11 cellular contexts compared by ENCODE assay signal in the genomic region with DNA sequence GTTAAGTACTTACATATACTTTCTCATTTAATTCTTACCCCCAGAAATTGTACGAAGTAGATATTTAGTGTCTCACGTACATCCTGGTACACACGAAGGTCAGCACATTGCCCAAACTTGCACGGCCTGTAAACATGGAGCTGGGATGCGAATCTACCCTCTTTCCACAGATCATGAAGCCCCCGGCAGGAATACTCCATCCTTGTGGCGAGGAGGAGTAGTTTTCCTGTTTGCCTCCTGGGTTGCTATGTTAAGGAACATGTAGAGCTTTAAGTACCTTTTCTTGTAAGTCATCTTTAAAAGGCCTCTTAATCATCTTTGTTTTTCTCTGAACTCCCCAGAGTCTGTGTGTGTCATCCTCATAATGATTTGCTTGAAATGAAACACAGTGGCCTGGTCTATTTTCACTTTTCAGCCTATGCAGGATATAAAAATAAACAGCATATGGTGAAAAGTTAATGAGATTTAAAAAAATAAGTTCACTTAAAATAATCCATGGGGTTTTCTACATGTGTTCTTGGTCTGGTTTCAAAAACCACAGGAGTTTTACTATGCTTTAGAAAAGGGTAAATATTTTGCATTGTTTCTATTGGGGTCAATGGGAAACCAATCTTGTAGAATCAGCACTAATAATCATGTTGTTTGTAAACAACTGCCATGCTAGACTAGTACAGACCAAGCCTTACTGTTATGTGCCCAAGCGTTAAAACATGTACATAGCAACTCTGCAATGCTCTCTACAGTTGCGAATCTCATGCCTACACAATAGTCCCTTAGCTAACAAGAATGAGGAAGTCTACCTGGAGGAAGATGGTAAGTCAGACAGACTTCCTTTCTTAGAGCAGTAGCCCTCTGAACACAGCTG. TPM values are rescaled to one million over a fixed set of nuclear protein-coding genes. Genes with fewer than 3 reads are reported as not detected.
DNase-seq lines count a peak whose midpoint lies in the region; ATAC-seq and TF ChIP-seq lines count a peak whose summit lies in the region.
"Had no signal": no experiment of that assay in that cellular context is flagged by ENCODE, and none has a peak within 500 bp of the region (broad histone marks: within the 10 kb centered on the region; RNA-seq: fewer than 3 reads in every experiment).

No MANE protein-coding gene starts in this region.

- H3K9me3 ChIP-seq in right lobe of liver, result no peaks in the 10 kb centered on the region
- H3K9me3 ChIP-seq in WERI-Rb-1 (ENCODE audit: severe bottlenecking), result no peaks in the 10 kb centered on the region

- H3K27me3 Mint-ChIP-seq in WTC11 (ENCODE audit: low read depth), result no peaks in the 10 kb centered on the region; the same call in 1 of the 2 replicates
- no peaks in the 10 kb centered on the region for H3K27me3 Mint-ChIP-seq in activated CD8-positive, alpha-beta memory T cell treated with anti-CD3 and anti-CD28 coated beads, Interleukin-2, amount 10 ng/mL, durations not matched to agents 7 days and 5 days

- H3K4me3 Mint-ChIP-seq in WTC11, result no peak overlapping the region
- H3K4me3 Mint-ChIP-seq in activated CD8-positive, alpha-beta memory T cell treated with anti-CD3 and anti-CD28 coated beads, Interleukin-2, amount 10 ng/mL, durations not matched to agents 7 days and 5 days, result no peak overlapping the region

- no peaks in the 10 kb centered on the region for H3K4me1 ChIP-seq in right lobe of liver
- H3K4me1 ChIP-seq: parathyroid adenoma had no signal

- CTCF ChIA-PET in GM10248 (lab: Yijun Ruan, JAX) (interaction anchor here (0.7 to 4.2 kb wide), 7 partner anchors 11 to 202 kb away, joined by 3 to 17 read pairs (median 4); no protein-coding TSS in a partner anchor), WTC11 (lab: Charles Lee) (interaction anchor here (0.9 to 2.2 kb wide), 2 partner anchors 14 to 16 kb away, joined by 3 to 9 read pairs; no protein-coding TSS in a partner anchor)
- CTCF ChIA-PET in activated CD8-positive, alpha-beta memory T cell treated with anti-CD3 and anti-CD28 coated beads, Interleukin-2, amount 10 ng/mL, durations not matched to agents 7 days and 5 days (lab: Charles Lee), result no interaction called here

- H3K27me3 ChIP-seq in right lobe of liver (no peaks in the 10 kb centered on the region), WERI-Rb-1 (ENCODE audit: insufficient read depth, low read depth, severe bottlenecking) (no peaks in the 10 kb centered on the region)

- ATAC-seq in GM19438 (IDR thresholded peaks at IDR 0.05; ENCODE audit: low read depth, unreplicated experiment) (peak; percentile 84), HG03095 (IDR thresholded peaks at IDR 0.05; ENCODE audit: unreplicated experiment) (peak; percentile 79), WTC11 (peak; percentile 43; the same call in 1 of the 2 replicates), right lobe of liver (no peak)
- no peak for ATAC-seq in activated CD8-positive, alpha-beta memory T cell treated with anti-CD3 and anti-CD28 coated beads, Interleukin-2, amount 10 ng/mL, durations not matched to agents 7 days and 5 days

- H3K27ac ChIP-seq in right lobe of liver (no peak overlapping the region), WERI-Rb-1 (no peak overlapping the region)
- H3K27ac ChIP-seq: parathyroid adenoma had no signal

- 96% methylated on average over 6 of the region's 9 CpGs for WGBS in right lobe of liver (ENCODE audit: insufficient coverage, low coverage, low lambda C conversion rate, missing lambda C conversion rate)

- H3K9me3 Mint-ChIP-seq in WTC11, result no peaks in the 10 kb centered on the region
- H3K9me3 Mint-ChIP-seq in activated CD8-positive, alpha-beta memory T cell treated with anti-CD3 and anti-CD28 coated beads, Interleukin-2, amount 10 ng/mL, durations not matched to agents 7 days and 5 days (ENCODE audit: low read depth), result no peaks in the 10 kb centered on the region

- H3K36me3 Mint-ChIP-seq in WTC11, result no peaks in the 10 kb centered on the region
- no peaks in the 10 kb centered on the region for H3K36me3 Mint-ChIP-seq in activated CD8-positive, alpha-beta memory T cell treated with anti-CD3 and anti-CD28 coated beads, Interleukin-2, amount 10 ng/mL, durations not matched to agents 7 days and 5 days

- H3K36me3 ChIP-seq in right lobe of liver (no peaks in the 10 kb centered on the region), WERI-Rb-1 (no peaks in the 10 kb centered on the region)

- no peak overlapping the region for H3K27ac Mint-ChIP-seq in WTC11
- H3K27ac Mint-ChIP-seq in activated CD8-positive, alpha-beta memory T cell treated with anti-CD3 and anti-CD28 coated beads, Interleukin-2, amount 10 ng/mL, durations not matched to agents 7 days and 5 days, result no peak overlapping the region

- POLR2A ChIA-PET in GM10248 (lab: Yijun Ruan, JAX), result no interaction called here
- POLR2A ChIA-PET in WTC11 (lab: Charles Lee), result interaction anchor here (0.6 to 0.7 kb wide), 3 partner anchors 10 to 205 kb away, joined by 3 to 5 read pairs (median 3); no protein-coding TSS in a partner anchor

- H3K4me3 ChIP-seq in right lobe of liver (no peak overlapping the region), WERI-Rb-1 (ENCODE audit: low read depth, low read length) (no peak overlapping the region)

- intact Hi-C loops in right lobe of liver (cut with DNase I), result no loop called here

- no peak for TF ChIP-seq CTCF in GM10248 (IDR thresholded peaks at IDR 0.05; ENCODE audit: control extremely low read depth, extremely low read depth, low read depth, missing control alignments)
- TF ChIP-seq CTCF in WTC11 (IDR thresholded peaks at IDR 0.05), result no peak
- no peak for TF ChIP-seq CTCF in right lobe of liver (IDR thresholded peaks at IDR 0.05)
- TF ChIP-seq CTCF in WERI-Rb-1 (IDR thresholded peaks at IDR 0.05; ENCODE audit: low read depth, low read length), result no peak

- peaks cover 14% of the 10 kb centered on the region; the same call in 1 of the 2 replicates for H3K4me1 Mint-ChIP-seq in WTC11
- H3K4me1 Mint-ChIP-seq in activated CD8-positive, alpha-beta memory T cell treated with anti-CD3 and anti-CD28 coated beads, Interleukin-2, amount 10 ng/mL, durations not matched to agents 7 days and 5 days, result peaks cover 3% of the 10 kb centered on the region

- no peak for TF ChIP-seq POLR2A in right lobe of liver (IDR thresholded peaks at IDR 0.05)

- peak; percentile 67 for DNase-seq in GM10248 (ENCODE audit: extremely low spot score)
- DNase-seq in WTC11 (ENCODE audit: low spot score), result no peak
- DNase-seq in right lobe of liver, result no peak
- no peak for DNase-seq in T-helper 2 cell
- DNase-seq in activated CD8-positive, alpha-beta memory T cell treated with anti-CD3 and anti-CD28 coated beads, Interleukin-2, amount 10 ng/mL, durations not matched to agents 7 days and 5 days, result no peak
- no peak for DNase-seq in WERI-Rb-1
- DNase-seq: activated CD8-positive, alpha-beta memory T cell treated with anti-CD3 and anti-CD28 coated beads for 24 hours; NCI-H1930 had no signal

TF ChIP-seq in WTC11, 78 proteins besides CTCF, POLR2A, EP300 and RAD21:
- TF ChIP-seq ZNF121 (CRISPR knock-in tag; IDR thresholded peaks at IDR 0.05) (no peak), EMX1 (CRISPR knock-in tag; IDR thresholded peaks at IDR 0.05) (no peak), ZNF263 (CRISPR knock-in tag; IDR thresholded peaks at IDR 0.05; ENCODE audit: low read depth) (no peak), SMAD4 (CRISPR knock-in tag; IDR thresholded peaks at IDR 0.05) (no peak), TP53 (CRISPR knock-in tag; IDR thresholded peaks at IDR 0.05) (no peak), RORB (CRISPR knock-in tag; IDR thresholded peaks at IDR 0.05) (no peak), ESRRA (CRISPR knock-in tag; IDR thresholded peaks at IDR 0.05; ENCODE audit: borderline replicate concordance) (no peak)
- TF ChIP-seq, protein P1, sequence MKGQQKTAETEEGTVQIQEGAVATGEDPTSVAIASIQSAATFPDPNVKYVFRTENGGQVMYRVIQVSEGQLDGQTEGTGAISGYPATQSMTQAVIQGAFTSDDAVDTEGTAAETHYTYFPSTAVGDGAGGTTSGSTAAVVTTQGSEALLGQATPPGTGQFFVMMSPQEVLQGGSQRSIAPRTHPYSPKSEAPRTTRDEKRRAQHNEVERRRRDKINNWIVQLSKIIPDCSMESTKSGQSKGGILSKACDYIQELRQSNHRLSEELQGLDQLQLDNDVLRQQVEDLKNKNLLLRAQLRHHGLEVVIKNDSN (CRISPR knock-in tag; IDR thresholded peaks at IDR 0.05), result no peak
- TF ChIP-seq, protein P2, sequence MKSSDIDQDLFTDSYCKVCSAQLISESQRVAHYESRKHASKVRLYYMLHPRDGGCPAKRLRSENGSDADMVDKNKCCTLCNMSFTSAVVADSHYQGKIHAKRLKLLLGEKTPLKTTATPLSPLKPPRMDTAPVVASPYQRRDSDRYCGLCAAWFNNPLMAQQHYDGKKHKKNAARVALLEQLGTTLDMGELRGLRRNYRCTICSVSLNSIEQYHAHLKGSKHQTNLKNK (CRISPR knock-in tag; IDR thresholded peaks at IDR 0.05), result no peak

RNA-seq across cellular contexts. Expression of a gene that starts 9.3 kb away (rescaled TPM):
- total RNA-seq in WTC11 (2021) (53.8 to 60.3 TPM (median 55.9 TPM) in 3 replicates), right lobe of liver (10 to 100 TPM; 23.2 to 35.3 (median 30.7) TPM)
- total RNA-seq in activated CD8-positive, alpha-beta memory T cell treated with anti-CD3 and anti-CD28 coated beads, Interleukin-2, amount 10 ng/mL, durations not matched to agents 7 days and 5 days, result 10 to 100 TPM; 59.5 to 81.5 TPM

Comparison
In these comparisons a context has a peak if more than half of its experiments do, and no peak if none do; other contexts are left out.
1. ATAC-seq: peak in GM19438 (single experiment), HG03095 (single experiment) and WTC11 (single experiment); none in right lobe of liver (0 of 4) and activated CD8-positive, alpha-beta memory T cell treated with anti-CD3 and anti-CD28 coated beads, Interleukin-2, amount 10 ng/mL, durations not matched to agents 7 days and 5 days (single experiment).